In the genomic region with DNA sequence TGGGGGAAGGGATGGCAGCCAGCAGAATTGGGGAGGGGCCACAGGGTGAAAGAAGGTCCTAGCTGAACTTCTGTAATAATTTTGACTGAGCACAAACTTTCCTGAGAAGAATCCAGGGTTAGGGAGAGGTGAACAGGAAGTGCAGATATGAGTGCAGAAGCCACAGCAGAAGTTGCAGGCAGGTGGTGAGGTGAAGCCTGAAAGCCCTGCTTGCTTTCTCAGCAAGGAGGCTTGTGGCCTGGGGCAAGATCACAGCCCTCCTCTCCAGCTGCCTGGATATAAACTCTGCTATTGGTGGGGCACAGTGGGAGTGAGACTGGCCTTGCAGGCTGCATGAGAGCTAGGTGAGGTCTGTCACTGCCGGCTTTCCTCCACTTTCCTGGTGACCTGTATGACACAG, we compare ENCODE assay signal across 11 cellular contexts. TPM values are rescaled to one million over a fixed set of nuclear protein-coding genes. Genes with fewer than 3 reads are reported as not detected.
DNase-seq lines count a peak whose midpoint lies in the region; ATAC-seq and TF ChIP-seq lines count a peak whose summit lies in the region.
"Had no signal": no experiment of that assay in that cellular context is flagged by ENCODE, and none has a peak within 500 bp of the region (broad histone marks: within the 10 kb centered on the region; RNA-seq: fewer than 3 reads in every experiment).

No MANE protein-coding gene starts in this region.

- H3K27ac ChIP-seq in lower lobe of right lung (no peak overlapping the region), coronary artery (no peak overlapping the region)
- H3K27ac ChIP-seq: neutrophil had no signal

- peak; percentile 75 for ATAC-seq in GM21717 (IDR thresholded peaks at IDR 0.05; ENCODE audit: unreplicated experiment)
- peak; percentile 83 for ATAC-seq in HG03342 (IDR thresholded peaks at IDR 0.05; ENCODE audit: unreplicated experiment)
- ATAC-seq in lower lobe of right lung: no peak
- ATAC-seq in GM18505 (IDR thresholded peaks at IDR 0.05; ENCODE audit: unreplicated experiment): no peak

- no peaks in the 10 kb centered on the region for H3K9me3 ChIP-seq in lower lobe of right lung
- H3K9me3 ChIP-seq: neutrophil had no signal

- H3K4me1 ChIP-seq in lower lobe of right lung: no peaks in the 10 kb centered on the region

- H3K36me3 ChIP-seq in lower lobe of right lung: no peaks in the 10 kb centered on the region
- H3K36me3 ChIP-seq: neutrophil had no signal

- TF ChIP-seq POLR2A in GM18505 (IDR thresholded peaks at IDR 0.05; ENCODE audit: borderline replicate concordance, extremely low read depth, insufficient read depth, insufficient read length): no peak

- peak; percentile 2 for DNase-seq in stimulated activated CD4-positive, alpha-beta T cell treated with anti-CD3 and anti-CD28 coated beads, Interleukin-1b, Interleukin-23, amount 100 ng/mL, for 48 hours
- DNase-seq in stimulated activated CD4-positive, alpha-beta T cell treated with anti-CD3 and anti-CD28 coated beads, Interleukin-4, amount 100 ng/mL, for 4 hours: no peak
- no peak for DNase-seq in lower lobe of right lung
- no peak for DNase-seq in NCI-H1092 treated with DMSO at 0.1 percent for 48 hours (lab: John Stamatoyannopoulos, UW)
- DNase-seq in coronary artery (ENCODE audit: low spot score): no peak
- DNase-seq: central memory CD4-positive, alpha-beta T cell; kidney glomerular epithelial cell had no signal

- TF ChIP-seq CTCF in lower lobe of right lung (IDR thresholded peaks at IDR 0.05): no peak
- TF ChIP-seq CTCF in coronary artery (IDR thresholded peaks at IDR 0.05): no peak

- H3K4me3 ChIP-seq in lower lobe of right lung (no peak overlapping the region), coronary artery (no peak overlapping the region)

- intact Hi-C loops in lower lobe of right lung (cut with DNase I): no loop called here

- no peaks in the 10 kb centered on the region for H3K27me3 ChIP-seq in lower lobe of right lung (ENCODE audit: low read depth)
- H3K27me3 ChIP-seq: neutrophil had no signal

RNA-seq across cellular contexts. Expression of a gene that starts 44.1 kb away (rescaled TPM):
- total RNA-seq in lower lobe of right lung: 20.2 TPM

Comparison
In these comparisons a context has a peak if more than half of its experiments do, and no peak if none do; other contexts are left out.
1. ATAC-seq: peak in GM21717 (single experiment) and HG03342 (single experiment); none in lower lobe of right lung (0 of 2) and GM18505 (single experiment).